8 cellular contexts compared by ENCODE assay signal in the genomic region with DNA sequence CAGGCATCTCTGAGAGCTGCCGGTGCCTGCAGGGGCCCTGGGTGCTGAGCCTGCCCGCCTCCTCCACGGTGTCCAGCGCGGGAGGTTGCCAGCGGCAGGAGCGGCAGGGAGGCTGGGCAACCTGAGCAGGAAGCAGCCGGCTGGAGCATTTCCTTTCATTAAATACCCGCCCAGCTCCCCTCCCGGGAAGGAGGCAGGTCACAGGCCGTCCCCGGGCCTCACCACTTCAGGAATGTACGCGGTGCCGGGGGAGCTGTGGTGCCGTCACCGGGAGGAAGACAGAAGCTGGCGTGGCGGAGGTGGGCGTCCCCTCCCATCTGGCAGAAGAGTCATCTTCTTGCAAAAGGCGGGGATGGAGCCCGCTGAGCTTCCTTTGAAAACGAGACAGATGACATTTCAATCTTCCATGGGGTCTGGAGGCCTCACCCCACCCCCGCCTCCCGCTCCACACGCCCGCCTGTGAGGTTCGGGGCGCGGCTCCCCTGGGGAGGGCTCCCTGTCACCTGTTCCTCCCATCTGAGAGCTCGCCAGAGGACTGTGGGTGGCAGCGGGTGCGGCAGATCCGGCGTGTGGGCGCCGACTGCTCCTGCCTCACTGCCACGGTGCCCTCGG. TPM values are rescaled to one million over a fixed set of nuclear protein-coding genes. Genes with fewer than 3 reads are reported as not detected.
DNase-seq lines count a peak whose midpoint lies in the region; ATAC-seq, FAIRE-seq and TF ChIP-seq lines count a peak whose summit lies in the region.

No MANE protein-coding gene starts in this region.

- H3K27me3 Mint-ChIP-seq in activated CD4-positive, alpha-beta memory T cell treated with anti-CD3 and anti-CD28 coated beads for 36 hours: no peaks in the 10 kb centered on the region
- H3K27me3 Mint-ChIP-seq in effector memory CD8-positive, alpha-beta T cell: peaks cover 17 to 29% of the 10 kb centered on the region in 2 donors
- H3K27me3 Mint-ChIP-seq in CD14-positive monocyte (ENCODE audit: low read depth in 3 of 3): peaks cover 26 to 40% (median 29%) of the 10 kb centered on the region in 3 donors

- H3K4me3 Mint-ChIP-seq in activated CD4-positive, alpha-beta memory T cell treated with anti-CD3 and anti-CD28 coated beads for 36 hours: peak overlapping the region; percentile 67
- H3K4me3 Mint-ChIP-seq in effector memory CD8-positive, alpha-beta T cell: peak overlapping the region; percentile 78 to 83
- H3K4me3 Mint-ChIP-seq in CD14-positive monocyte: peak overlapping the region in 1 of 2 donors; percentile 51

- H3K4me3 ChIP-seq in Jurkat, Clone E6-1 (ENCODE audit: low read length): no peak overlapping the region

- TF ChIP-seq CTCF in omental fat pad (IDR thresholded peaks at IDR 0.05) (no peak), CD14-positive monocyte (IDR thresholded peaks at IDR 0.05) (no peak), D721Med (IDR thresholded peaks at IDR 0.05; ENCODE audit: insufficient read depth, missing control alignments) (no peak)

- peak overlapping the region; percentile 49 for H3K27ac Mint-ChIP-seq in activated CD4-positive, alpha-beta memory T cell treated with anti-CD3 and anti-CD28 coated beads for 36 hours
- peak overlapping the region; percentile 89 to 92 for H3K27ac Mint-ChIP-seq in effector memory CD8-positive, alpha-beta T cell
- H3K27ac Mint-ChIP-seq in CD14-positive monocyte: no peak overlapping the region

- intact Hi-C loops in activated CD4-positive, alpha-beta memory T cell treated with anti-CD3 and anti-CD28 coated beads for 36 hours (cut with micrococcal nuclease): loop anchor here (2.0 kb wide), 2 partner anchors 27 to 57 kb away; partner anchors contain the start of gene LMF1
- intact Hi-C loops in CD14-positive monocyte (cut with micrococcal nuclease): no loop called here

- peaks cover 2% of the 10 kb centered on the region for H3K9me3 Mint-ChIP-seq in activated CD4-positive, alpha-beta memory T cell treated with anti-CD3 and anti-CD28 coated beads for 36 hours
- no peaks in the 10 kb centered on the region for H3K9me3 Mint-ChIP-seq in effector memory CD8-positive, alpha-beta T cell
- peaks cover 20 to 31% (median 23%) of the 10 kb centered on the region in 7 donors for H3K9me3 Mint-ChIP-seq in CD14-positive monocyte

- peak; percentile 12 for DNase-seq in Jurkat, Clone E6-1 (ENCODE audit: low read depth, low spot score)
- DNase-seq in activated CD4-positive, alpha-beta memory T cell treated with anti-CD3 and anti-CD28 coated beads for 36 hours: peak; percentile 78
- peak; percentile 47 to 52 (median 51) for DNase-seq in effector memory CD8-positive, alpha-beta T cell
- DNase-seq in omental fat pad (ENCODE audit: low spot score) (no peak), CD14-positive monocyte (ENCODE audit: low spot score) (no peak), D721Med (ENCODE audit: insufficient read length, low spot score) (no peak), SKM-1 treated with dmso at 0.1 percent for 144 hours (lab: John Stamatoyannopoulos, UW; ENCODE audit: unreplicated experiment) (no peak)

- ATAC-seq in effector memory CD8-positive, alpha-beta T cell (replicated peaks): peak; percentile 82
- ATAC-seq in omental fat pad (ENCODE audit: low FRiP score) (peak; percentile 48), HG02678 (IDR thresholded peaks at IDR 0.05; ENCODE audit: unreplicated experiment) (no peak)

- H3K4me1 Mint-ChIP-seq in activated CD4-positive, alpha-beta memory T cell treated with anti-CD3 and anti-CD28 coated beads for 36 hours (ENCODE audit: low read depth): peaks cover 52% of the 10 kb centered on the region
- peaks cover 24% of the 10 kb centered on the region in 2 donors for H3K4me1 Mint-ChIP-seq in effector memory CD8-positive, alpha-beta T cell (ENCODE audit: low read depth in 2 of 2)
- H3K4me1 Mint-ChIP-seq in CD14-positive monocyte: no peaks in the 10 kb centered on the region

- CTCF ChIA-PET in activated CD4-positive, alpha-beta memory T cell treated with anti-CD3 and anti-CD28 coated beads for 36 hours (lab: Charles Lee): interaction anchor here (0.6 to 1.6 kb wide), 5 partner anchors 57 to 256 kb away, joined by 3 to 9 read pairs (median 3); partner anchors contain the start of gene CIAO3

- no peak for FAIRE-seq in D721Med (lab: Jason Lieb, UNC)

- H3K36me3 Mint-ChIP-seq in activated CD4-positive, alpha-beta memory T cell treated with anti-CD3 and anti-CD28 coated beads for 36 hours: no peaks in the 10 kb centered on the region
- peaks cover 8% of the 10 kb centered on the region for H3K36me3 Mint-ChIP-seq in effector memory CD8-positive, alpha-beta T cell (ENCODE audit: insufficient read depth)
- no peaks in the 10 kb centered on the region for H3K36me3 Mint-ChIP-seq in CD14-positive monocyte

- POLR2A ChIA-PET in activated CD4-positive, alpha-beta memory T cell treated with anti-CD3 and anti-CD28 coated beads for 36 hours (lab: Charles Lee): interaction anchor here (1.0 to 1.8 kb wide), 3 partner anchors 16 to 33 kb away, joined by 3 to 7 read pairs (median 5); partner anchors contain the start of gene SOX8

RNA-seq across cellular contexts. Expression of gene SOX8, which starts 16.0 kb away (rescaled TPM):
- 1.0 TPM for polyA plus RNA-seq in Jurkat, Clone E6-1 (2012; ENCODE audit: insufficient read depth, insufficient read length)
- 1 to 10 TPM; 2.0 to 2.6 TPM for total RNA-seq in activated CD4-positive, alpha-beta memory T cell treated with anti-CD3 and anti-CD28 coated beads for 36 hours
- 1 to 10 TPM in 3 of 4 donors, under 1 TPM in 1; 0.19 to 2.9 (median 1.2) TPM for total RNA-seq in omental fat pad
- not detected for polyA plus RNA-seq in CD14-positive monocyte

RNA-seq across cellular contexts. Expression of gene LMF1, which starts 26.8 kb away (rescaled TPM):
- 4.3 TPM for polyA plus RNA-seq in Jurkat, Clone E6-1 (2012; ENCODE audit: insufficient read depth, insufficient read length)
- 10 to 100 TPM; 14.4 to 15.4 TPM for total RNA-seq in activated CD4-positive, alpha-beta memory T cell treated with anti-CD3 and anti-CD28 coated beads for 36 hours
- 10 to 100 TPM; 14.9 to 33.7 (median 27.1) TPM for total RNA-seq in omental fat pad
- 10 to 100 TPM in 1 of 2 donors, 1 to 10 TPM in 1; 5.9 to 10.6 TPM for polyA plus RNA-seq in CD14-positive monocyte

Comparison
In these comparisons a context has a peak if more than half of its experiments do, and no peak if none do; other contexts are left out.
1. DNase-seq: peak in Jurkat, Clone E6-1 (single experiment), activated CD4-positive, alpha-beta memory T cell treated with anti-CD3 and anti-CD28 coated beads for 36 hours (single experiment) and effector memory CD8-positive, alpha-beta T cell (3 of 3); none in omental fat pad (single experiment), CD14-positive monocyte (single experiment), D721Med (single experiment) and SKM-1 treated with dmso at 0.1 percent for 144 hours (single experiment).
2. H3K27ac Mint-ChIP-seq: peak in activated CD4-positive, alpha-beta memory T cell treated with anti-CD3 and anti-CD28 coated beads for 36 hours (single experiment) and effector memory CD8-positive, alpha-beta T cell (2 of 2); none in CD14-positive monocyte (0 of 7).